Comparison of ENCODE assay signal across 8 cellular contexts in genomic region chr19:11324079-11324661, GRCh38. TPM values are rescaled to one million over a fixed set of nuclear protein-coding genes. Genes with fewer than 3 reads are reported as not detected.
DNase-seq lines count a peak whose midpoint lies in the region; ATAC-seq, FAIRE-seq and TF ChIP-seq lines count a peak whose summit lies in the region.

No MANE protein-coding gene starts in this region.

- DNase-seq in EL (peak; percentile 93), Panc1 (ENCODE audit: low read depth, low spot score) (no peak), body of pancreas (peak; percentile 56 to 84 (median 74)), kidney (peak; percentile 93)
- DNase-seq in stimulated activated CD8-positive, alpha-beta memory T cell treated with anti-CD3 and anti-CD28 coated beads, Interleukin-4, amount 100 ng/mL, for 48 hours = peak; percentile 66

- no peak overlapping the region for H3K4me3 ChIP-seq in Panc1 (ENCODE audit: low read depth in 2 of 2, low read length in 2 of 2)
- no peak overlapping the region for H3K4me3 ChIP-seq in body of pancreas
- no peak overlapping the region for H3K4me3 ChIP-seq in kidney (ENCODE audit: low read length in 2 of 2)

- no peak for TF ChIP-seq CTCF in Panc1 (IDR thresholded peaks at IDR 0.05)
- TF ChIP-seq CTCF in body of pancreas (IDR thresholded peaks at IDR 0.05) = no peak
- TF ChIP-seq CTCF in kidney (IDR thresholded peaks at IDR 0.05; ENCODE audit: borderline replicate concordance, extremely low read depth, insufficient read depth) = no peak

- in situ Hi-C loops in Panc1 (cut with HindIII; ENCODE audit: low pct_unique_long_range_greater_than_20kb, low sequenced_read_pairs) = loop anchor here (25.0 kb wide), 1 partner anchor 238 kb away; the partner anchor contains the start of gene ELOF1

- no peak overlapping the region for H3K27ac ChIP-seq in Panc1 (ENCODE audit: low read length)
- H3K27ac ChIP-seq in body of pancreas = peak overlapping the region in 3 of 4 donors; percentile 58 to 70 (median 68)
- peak overlapping the region; percentile 71 to 85 for H3K27ac ChIP-seq in kidney (ENCODE audit: low read depth in 2 of 2, low read length in 2 of 2)

- TF ChIP-seq POLR2A in body of pancreas (IDR thresholded peaks at IDR 0.05) = peak in 1 of 3 donors; percentile 7

- H3K9ac ChIP-seq in kidney (ENCODE audit: low read length in 2 of 2) = peak overlapping the region in 1 of 2 donors; percentile 34

- CTCF ChIA-PET in Panc1 (lab: Charles Lee) = interaction anchor here (0.5 kb wide), 1 partner anchor 173 kb away, joined by 4 read pairs; no protein-coding TSS in a partner anchor

- H3K9me3 ChIP-seq in Panc1 (ENCODE audit: control insufficient read depth, insufficient read depth, low read depth, low read length) (no peaks in the 10 kb centered on the region), body of pancreas (no peaks in the 10 kb centered on the region), kidney (ENCODE audit: control insufficient read depth in 1 of 2, low read length in 2 of 2) (no peaks in the 10 kb centered on the region)

- POLR2A ChIA-PET in Panc1 (lab: Charles Lee) = interaction anchor here (0.6 kb wide), 1 partner anchor 159 kb away, joined by 3 read pairs; no protein-coding TSS in a partner anchor

- intact Hi-C loops in Panc1 (cut with micrococcal nuclease; ENCODE audit: unreplicated experiment) = no loop called here
- intact Hi-C loops in body of pancreas (cut with DNase I) = no loop called here
- intact Hi-C loops in kidney (cut with DNase I) = no loop called here

- H3K4me1 ChIP-seq in Panc1 (ENCODE audit: control insufficient read depth, insufficient read depth, low read length) (peaks cover 15% of the 10 kb centered on the region), body of pancreas (peaks cover 28% of the 10 kb centered on the region), kidney (ENCODE audit: control insufficient read depth in 1 of 2, insufficient read depth in 1 of 2, low read depth in 1 of 2, low read length in 2 of 2) (peaks cover 8 to 14% of the 10 kb centered on the region in 2 donors)

- no TSS peak for BruUV-seq in Panc1 (replicated peaks; lab: Mats Ljungman, UMichigan)

- no peak for FAIRE-seq in kidney (lab: Jason Lieb, UNC)

- ATAC-seq in HG03378 (IDR thresholded peaks at IDR 0.05; ENCODE audit: unreplicated experiment) (peak; percentile 60), Panc1 (peak; percentile 86), body of pancreas (peak; percentile 79), HG02759 (IDR thresholded peaks at IDR 0.05; ENCODE audit: unreplicated experiment) (no peak), GM18873 (IDR thresholded peaks at IDR 0.05; ENCODE audit: low FRiP score, unreplicated experiment) (no peak)

- no peaks in the 10 kb centered on the region for H3K27me3 ChIP-seq in Panc1 (ENCODE audit: control insufficient read depth, insufficient read depth, low read length)
- H3K27me3 ChIP-seq in body of pancreas = no peaks in the 10 kb centered on the region

- H3K36me3 ChIP-seq in Panc1 (ENCODE audit: control insufficient read depth, insufficient read depth, low read length) (no peaks in the 10 kb centered on the region; the same call in 1 of the 2 replicates), body of pancreas (replicated peaks in 1 of 2; ENCODE audit: insufficient read depth in 1 of 2, low read depth in 2 of 2) (peaks cover 0 to 19% of the 10 kb centered on the region in 2 donors), kidney (ENCODE audit: control insufficient read depth in 1 of 2, insufficient read depth in 2 of 2, low read length in 2 of 2) (no peaks in the 10 kb centered on the region)

- WGBS in body of pancreas, 2 donors = 35 to 42% methylated on average over 7 to 10 of the region's 10 CpGs

RNA-seq across cellular contexts. Expression of gene RAB3D, which starts 15.3 kb away (rescaled TPM):
- total RNA-seq in Panc1 (2021; ENCODE audit: unreplicated experiment) = 46.6 TPM
- 26.7 TPM for polyA plus RNA-seq in Panc1 (2012; ENCODE audit: insufficient read length)
- 10 to 100 TPM; 47.1 to 51.6 TPM for total RNA-seq in body of pancreas
- total RNA-seq in kidney = 80.4 TPM
- polyA plus RNA-seq in kidney (ENCODE audit: insufficient read depth, low read depth, low replicate concordance) = 8.3 TPM

RNA-seq across cellular contexts. Expression of gene TMEM205, which starts 21.9 kb away (rescaled TPM):
- total RNA-seq in Panc1 (2021; ENCODE audit: unreplicated experiment) = 133 TPM
- 277 TPM for polyA plus RNA-seq in Panc1 (2012; ENCODE audit: insufficient read length)
- 100 to 1,000 TPM; 176 to 197 TPM for total RNA-seq in body of pancreas
- total RNA-seq in kidney = 150 TPM
- 417 TPM for polyA plus RNA-seq in kidney (ENCODE audit: insufficient read depth, low read depth, low replicate concordance)

RNA-seq across cellular contexts. Expression of gene CCDC159, which starts 22.1 kb away (rescaled TPM):
- total RNA-seq in Panc1 (2021; ENCODE audit: unreplicated experiment) (46.6 TPM), body of pancreas (10 to 100 TPM; 26.5 to 32.6 TPM), kidney (28.9 TPM)
- polyA plus RNA-seq in Panc1 (2012; ENCODE audit: insufficient read length) = 53.4 TPM
- 50.7 TPM for polyA plus RNA-seq in kidney (ENCODE audit: insufficient read depth, low read depth, low replicate concordance)

RNA-seq across cellular contexts. Expression of gene TSPAN16, which starts 28.2 kb away (rescaled TPM):
- total RNA-seq in Panc1 (2021; ENCODE audit: unreplicated experiment) (not detected), body of pancreas (not detected), kidney (not detected)
- polyA plus RNA-seq in Panc1 (2012; ENCODE audit: insufficient read length) = not detected
- polyA plus RNA-seq in kidney (ENCODE audit: insufficient read depth, low read depth, low replicate concordance) = not detected

RNA-seq across cellular contexts. Expression of gene PLPPR2, which starts 31.1 kb away (rescaled TPM):
- total RNA-seq in Panc1 (2021; ENCODE audit: unreplicated experiment) (43.3 TPM), body of pancreas (10 to 100 TPM in 1 of 2 donors, 1 to 10 TPM in 1; 9.9 to 30.3 TPM), kidney (22.5 TPM)
- polyA plus RNA-seq in Panc1 (2012; ENCODE audit: insufficient read length) = 85.0 TPM
- 11.7 TPM for polyA plus RNA-seq in kidney (ENCODE audit: insufficient read depth, low read depth, low replicate concordance)

Comparison
In these comparisons a context has a peak if more than half of its experiments do, and no peak if none do; other contexts are left out.
1. ATAC-seq: peak in HG03378 (single experiment), Panc1 (single experiment) and body of pancreas (single experiment); none in HG02759 (single experiment) and GM18873 (single experiment).